14 cellular contexts compared by ENCODE assay signal in the genomic region with DNA sequence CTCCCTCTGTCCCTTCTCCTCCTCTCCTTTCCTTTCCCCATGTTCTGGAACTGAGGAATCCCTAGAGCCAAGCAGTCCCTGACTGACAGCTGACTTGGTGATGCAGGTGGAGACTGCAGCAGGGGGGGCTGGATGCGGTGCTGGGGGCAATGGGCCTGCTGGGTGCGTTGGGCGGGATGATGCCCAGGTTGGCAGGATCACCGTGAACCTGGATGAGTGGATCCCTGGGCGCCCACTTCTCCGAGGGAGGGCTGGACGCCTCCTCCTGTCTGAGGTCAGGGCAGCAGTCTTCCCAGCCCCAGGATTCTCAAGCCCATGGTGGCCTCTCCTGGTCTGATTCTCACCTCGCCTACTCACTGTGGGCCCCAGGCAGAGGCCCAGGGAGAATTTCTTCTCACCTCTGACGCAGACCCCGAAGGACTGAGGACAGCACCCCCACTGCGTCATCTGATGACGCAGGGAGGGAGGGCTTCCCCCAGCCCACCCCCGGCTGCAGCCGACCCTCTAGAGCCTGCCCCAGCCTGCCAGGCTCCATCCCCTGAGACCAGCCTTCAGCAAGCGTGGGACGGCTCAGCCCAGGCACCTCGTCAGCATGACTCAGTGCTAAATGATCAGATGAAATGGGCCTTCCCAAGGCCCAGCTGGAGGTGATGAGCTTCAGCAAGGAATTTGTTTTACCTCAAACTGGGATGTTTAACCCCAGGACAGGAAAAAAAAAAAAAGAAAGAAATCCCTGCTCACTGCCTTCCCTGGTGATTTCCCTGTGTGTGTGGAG.
DNase-seq lines count a peak whose midpoint lies in the region; ATAC-seq and TF ChIP-seq lines count a peak whose summit lies in the region.
"Had no signal": no experiment of that assay in that cellular context is flagged by ENCODE, and none has a peak within 500 bp of the region (broad histone marks: within the 10 kb centered on the region; RNA-seq: fewer than 3 reads in every experiment).

No MANE protein-coding gene starts in this region.

- H3K4me3 ChIP-seq in breast epithelium (no peak overlapping the region), heart left ventricle (no peak overlapping the region), aorta (ENCODE audit: low read length in 2 of 2) (no peak overlapping the region)
- H3K4me3 ChIP-seq: ovary had no signal

- H3K27me3 ChIP-seq in breast epithelium (no peaks in the 10 kb centered on the region), heart left ventricle (no peaks in the 10 kb centered on the region), aorta (ENCODE audit: control insufficient read depth in 1 of 2, insufficient read depth in 2 of 2, low read length in 1 of 2) (no peaks in the 10 kb centered on the region)
- H3K27me3 ChIP-seq: ovary had no signal

- H3K9me3 ChIP-seq in breast epithelium: no peaks in the 10 kb centered on the region
- no peaks in the 10 kb centered on the region for H3K9me3 ChIP-seq in heart left ventricle
- no peaks in the 10 kb centered on the region for H3K9me3 ChIP-seq in aorta (ENCODE audit: control insufficient read depth, low read length)
- H3K9me3 ChIP-seq: ovary had no signal

- ATAC-seq in SK-N-SH treated with all-trans-retinoic acid at 6 μM for 48 hours (peak; percentile 73), heart left ventricle (peak in 3 of 4 donors; percentile 37 to 87 (median 44)), aorta (ENCODE audit: low FRiP score) (peak; percentile 19), GM21717 (IDR thresholded peaks at IDR 0.05; ENCODE audit: unreplicated experiment) (no peak)
- ATAC-seq: left lobe of liver had no signal

- intact Hi-C loops in MCF 10A (cut with micrococcal nuclease): loop anchor here (5.0 kb wide), 1 partner anchor 228 kb away; no protein-coding TSS in a partner anchor
- intact Hi-C loops in breast epithelium (cut with DNase I; ENCODE audit: low total_unique reads): no loop called here
- intact Hi-C loops in heart left ventricle (cut with DNase I): loop anchor here in 8 of 10 donors (5.0 to 10.0 kb wide), 8 partner anchors 54 to 242 kb away; a partner anchor contains a TSS
- intact Hi-C loops in aorta (cut with DNase I): loop anchor here in 1 of 2 donors (10.0 kb wide), 1 partner anchor 124 kb away; no protein-coding TSS in a partner anchor
- intact Hi-C loops in posterior vena cava (cut with DNase I): no loop called here

- BruUV-seq in MCF 10A (replicated peaks; lab: Mats Ljungman, UMichigan): no TSS peak

- H3K27me3 Mint-ChIP-seq in MCF 10A (ENCODE audit: insufficient read depth, unreplicated experiment): peaks cover 32% of the 10 kb centered on the region

- no peaks in the 10 kb centered on the region for H3K36me3 Mint-ChIP-seq in MCF 10A (ENCODE audit: insufficient read depth, unreplicated experiment)

- CTCF ChIA-PET in MCF 10A (lab: Yijun Ruan, JAX): interaction anchor here (0.7 to 1.5 kb wide), 2 partner anchors 18 to 243 kb away, joined by 3 to 4 read pairs; no protein-coding TSS in a partner anchor

- no peaks in the 10 kb centered on the region for H3K36me3 ChIP-seq in breast epithelium
- no peaks in the 10 kb centered on the region for H3K36me3 ChIP-seq in heart left ventricle
- no peaks in the 10 kb centered on the region for H3K36me3 ChIP-seq in aorta (ENCODE audit: control insufficient read depth in 1 of 2, insufficient read depth in 2 of 2, low read length in 1 of 2)
- H3K36me3 ChIP-seq: ovary had no signal

- H3K27ac ChIP-seq in breast epithelium (peak overlapping the region in 1 of 2 donors; percentile 30), heart left ventricle (no peak overlapping the region), aorta (ENCODE audit: low read depth in 1 of 2, low read length in 2 of 2) (no peak overlapping the region)
- H3K27ac ChIP-seq: ovary had no signal

- 82 to 86% (median 84%) methylated on average over 9 to 17 of the region's 17 CpGs for WGBS in heart left ventricle, 4 donors
- WGBS in aorta, 2 donors: 74 to 83% methylated on average over 17 of the region's 17 CpGs

- DNase-seq in MCF 10A (ENCODE audit: unreplicated experiment) (peak; percentile 22), breast epithelium (ENCODE audit: low spot score in 2 of 2) (no peak), heart left ventricle (peak in 4 of 5 donors; percentile 36 to 66 (median 56)), aorta (no peak), posterior vena cava (ENCODE audit: low spot score) (no peak), NCI-H748 treated with DMSO at 0.1 percent for 48 hours (lab: John Stamatoyannopoulos, UW) (no peak)
- DNase-seq: activated CD4-positive, CD25-positive, alpha-beta regulatory T cell; activated T-cell treated with anti-CD3 and anti-CD28 coated beads, Interleukin-2, amount 50 U/mL, for 48 hours; AML-193; Kasumi-1; ovary had no signal

- POLR2A ChIA-PET in MCF 10A (lab: Yijun Ruan, JAX): no interaction called here

- TF ChIP-seq POLR2A in breast epithelium (IDR thresholded peaks at IDR 0.05) (no peak), heart left ventricle (IDR thresholded peaks at IDR 0.05) (no peak)

- H3K27ac Mint-ChIP-seq in MCF 10A (ENCODE audit: low read depth, unreplicated experiment): no peak overlapping the region

- no peak overlapping the region for H3K4me3 Mint-ChIP-seq in MCF 10A (ENCODE audit: unreplicated experiment)

- H3K4me1 ChIP-seq in breast epithelium: no peaks in the 10 kb centered on the region
- H3K4me1 ChIP-seq in heart left ventricle: peaks cover 0 to 14% (median 8%) of the 10 kb centered on the region in 12 donors
- H3K4me1 ChIP-seq in aorta (ENCODE audit: control insufficient read depth in 1 of 2, insufficient read depth in 2 of 2, low read length in 2 of 2): no peaks in the 10 kb centered on the region

- TF ChIP-seq CTCF in MCF 10A (IDR thresholded peaks at IDR 0.05; ENCODE audit: unreplicated experiment) (no peak), breast epithelium (IDR thresholded peaks at IDR 0.05) (no peak), heart left ventricle (IDR thresholded peaks at IDR 0.05) (no peak)

- H3K4me1 Mint-ChIP-seq in MCF 10A (ENCODE audit: insufficient read depth, unreplicated experiment): peaks cover 5% of the 10 kb centered on the region

- H3K9me3 Mint-ChIP-seq in MCF 10A (ENCODE audit: unreplicated experiment): no peaks in the 10 kb centered on the region

TF ChIP-seq in SK-N-SH treated with all-trans-retinoic acid at 6 μM for 48 hours, 23 proteins besides CTCF, POLR2A, EP300 and RAD21:
- TF ChIP-seq TOX (CRISPR knock-in tag; IDR thresholded peaks at IDR 0.05; ENCODE audit: borderline replicate concordance): no peak
- no peak for TF ChIP-seq ZFP30 (CRISPR knock-in tag; IDR thresholded peaks at IDR 0.05)
- no peak for TF ChIP-seq BACH2 (CRISPR knock-in tag; IDR thresholded peaks at IDR 0.05; ENCODE audit: borderline replicate concordance)
- TF ChIP-seq TCF4 (CRISPR knock-in tag; IDR thresholded peaks at IDR 0.05; ENCODE audit: borderline replicate concordance): no peak
- no peak for TF ChIP-seq GLIS3 (CRISPR knock-in tag; IDR thresholded peaks at IDR 0.05)
- TF ChIP-seq OSR1 (CRISPR knock-in tag; IDR thresholded peaks at IDR 0.05): no peak
- 0 out of 2 replicates have a peak, but pooled peaks have one; percentile 18 for TF ChIP-seq ZNF70 (CRISPR knock-in tag; IDR thresholded peaks at IDR 0.05)
- no peak for TF ChIP-seq SNAI2 (CRISPR knock-in tag; IDR thresholded peaks at IDR 0.05)

Comparison
In these comparisons a context has a peak if more than half of its experiments do, and no peak if none do; other contexts are left out.
1. DNase-seq: peak in MCF 10A (single experiment) and heart left ventricle (4 of 5); none in breast epithelium (0 of 2), aorta (0 of 2), posterior vena cava (single experiment) and NCI-H748 treated with DMSO at 0.1 percent for 48 hours (single experiment).
2. intact Hi-C loops: an anchor here in MCF 10A (5.0 kb wide) and heart left ventricle (5.0 to 10.0 kb wide); none called in breast epithelium and posterior vena cava.